20 cellular contexts compared by ENCODE assay signal in genomic region chr17:62781826-62782225, GRCh38. TPM values are rescaled to one million over a fixed set of nuclear protein-coding genes. Genes with fewer than 3 reads are reported as not detected.
DNase-seq lines count a peak whose midpoint lies in the region; ATAC-seq and TF ChIP-seq lines count a peak whose summit lies in the region.
"Had no signal": no experiment of that assay in that cellular context is flagged by ENCODE, and none has a peak within 500 bp of the region (broad histone marks: within the 10 kb centered on the region; RNA-seq: fewer than 3 reads in every experiment).

No MANE protein-coding gene starts in this region.

- CTCF ChIA-PET in MCF 10A (lab: Yijun Ruan, JAX), result interaction anchor here (0.5 to 1.1 kb wide), 5 partner anchors 42 to 945 kb away, joined by 3 to 7 read pairs (median 4); no protein-coding TSS in a partner anchor

- peaks cover 34% of the 10 kb centered on the region for H3K4me1 Mint-ChIP-seq in MCF 10A (ENCODE audit: insufficient read depth, unreplicated experiment)
- H3K4me1 Mint-ChIP-seq: activated naive CD4-positive, alpha-beta T cell treated with anti-CD3 and anti-CD28 coated beads, Interleukin-2, amount 10 ng/mL, durations not matched to agents 7 days and 5 days; CD4-positive, alpha-beta memory T cell; central memory CD8-positive, alpha-beta T cell had no signal

- H3K9me3 ChIP-seq in breast epithelium (peaks cover 0 to 5% of the 10 kb centered on the region in 2 donors), upper lobe of left lung (no peaks in the 10 kb centered on the region)

- peak; percentile 25 to 47 for ATAC-seq in upper lobe of left lung (ENCODE audit: low FRiP score in 2 of 2)
- ATAC-seq in GM18868 (IDR thresholded peaks at IDR 0.05; ENCODE audit: unreplicated experiment), result no peak
- ATAC-seq: left colon, Right ventricle myocardium inferior had no signal

- WGBS in upper lobe of left lung, 2 donors, result 28 to 50% methylated on average over 2 of the region's 2 CpGs

- H3K27ac ChIP-seq in breast epithelium, result no peak overlapping the region
- peak overlapping the region; percentile 32 to 76 (median 61) for H3K27ac ChIP-seq in upper lobe of left lung

- H3K27me3 Mint-ChIP-seq in MCF 10A (ENCODE audit: insufficient read depth, unreplicated experiment), result no peaks in the 10 kb centered on the region

- TF ChIP-seq CTCF in MCF 10A (IDR thresholded peaks at IDR 0.05; ENCODE audit: unreplicated experiment), result no peak
- TF ChIP-seq CTCF in breast epithelium (IDR thresholded peaks at IDR 0.05), result no peak
- no peak for TF ChIP-seq CTCF in upper lobe of left lung (IDR thresholded peaks at IDR 0.05)

- BruUV-seq in MCF 10A (replicated peaks; lab: Mats Ljungman, UMichigan), result no TSS peak

- DNase-seq in MCF 10A (ENCODE audit: unreplicated experiment) (peak; percentile 95), breast epithelium (ENCODE audit: low spot score in 2 of 2) (no peak), amniotic epithelial cell (ENCODE audit: low read depth) (peak; percentile 72), fibroblast of the conjunctiva (ENCODE audit: low read depth) (peak; percentile 79), upper lobe of left lung (no peak), erythroblast (lab: John Stamatoyannopoulos, UW) (no peak), iPS-NIHi7 (ENCODE audit: extremely low spot score) (no peak)
- DNase-seq: activated CD4-positive, alpha-beta T cell treated with anti-CD3 and anti-CD28 coated beads for 48 hours; activated naive CD4-positive, alpha-beta T cell treated with anti-CD3 and anti-CD28 coated beads, Interleukin-2, amount 10 ng/mL, durations not matched to agents 7 days and 5 days; CD4-positive, alpha-beta memory T cell; HFFc6; Karpas-422; left colon; NCI-H1694; NCI-H69; stimulated activated CD4-positive, alpha-beta T cell treated with anti-CD3 and anti-CD28 coated beads, Interleukin-2, amount 100 ng/mL, for 24 hours had no signal

- H3K4me3 Mint-ChIP-seq in MCF 10A (ENCODE audit: unreplicated experiment), result no peak overlapping the region
- H3K4me3 Mint-ChIP-seq: activated naive CD4-positive, alpha-beta T cell treated with anti-CD3 and anti-CD28 coated beads, Interleukin-2, amount 10 ng/mL, durations not matched to agents 7 days and 5 days; CD4-positive, alpha-beta memory T cell; central memory CD8-positive, alpha-beta T cell; HFFc6; T-helper 2 cell treated with Interferon-gamma antibody and Interleukin-4, amounts not matched to agents 5 μg/mL and 100 μg/mL, for 36 hours had no signal

- POLR2A ChIA-PET in MCF 10A (lab: Yijun Ruan, JAX), result interaction anchor here (0.8 to 1.8 kb wide), 10 partner anchors 10 to 193 kb away, joined by 3 to 9 read pairs (median 5); no protein-coding TSS in a partner anchor

- TF ChIP-seq EP300 in upper lobe of left lung (IDR thresholded peaks at IDR 0.05), result peak in 1 of 4 donors; percentile 44

- no peaks in the 10 kb centered on the region for H3K9me3 Mint-ChIP-seq in MCF 10A (ENCODE audit: unreplicated experiment)
- H3K9me3 Mint-ChIP-seq: activated naive CD4-positive, alpha-beta T cell treated with anti-CD3 and anti-CD28 coated beads, Interleukin-2, amount 10 ng/mL, durations not matched to agents 7 days and 5 days had no signal

- peaks cover 4% of the 10 kb centered on the region for H3K36me3 Mint-ChIP-seq in MCF 10A (ENCODE audit: insufficient read depth, unreplicated experiment)
- H3K36me3 Mint-ChIP-seq: activated naive CD4-positive, alpha-beta T cell treated with anti-CD3 and anti-CD28 coated beads, Interleukin-2, amount 10 ng/mL, durations not matched to agents 7 days and 5 days had no signal

- H3K27me3 ChIP-seq in breast epithelium, result no peaks in the 10 kb centered on the region
- no peaks in the 10 kb centered on the region for H3K27me3 ChIP-seq in upper lobe of left lung

- H3K4me3 ChIP-seq in breast epithelium (no peak overlapping the region), upper lobe of left lung (no peak overlapping the region)

- H3K36me3 ChIP-seq in breast epithelium (no peaks in the 10 kb centered on the region), upper lobe of left lung (no peaks in the 10 kb centered on the region)

- H3K27ac Mint-ChIP-seq in MCF 10A (ENCODE audit: low read depth, unreplicated experiment), result peak overlapping the region; percentile 81
- H3K27ac Mint-ChIP-seq: activated naive CD4-positive, alpha-beta T cell treated with anti-CD3 and anti-CD28 coated beads, Interleukin-2, amount 10 ng/mL, durations not matched to agents 7 days and 5 days; CD4-positive, alpha-beta memory T cell; T-helper 2 cell treated with Interferon-gamma antibody and Interleukin-4, amounts not matched to agents 5 μg/mL and 100 μg/mL, for 36 hours had no signal

- no peak for TF ChIP-seq POLR2A in breast epithelium (IDR thresholded peaks at IDR 0.05)
- TF ChIP-seq POLR2A in upper lobe of left lung (IDR thresholded peaks at IDR 0.05), result no peak
- no peak for TF ChIP-seq POLR2A in erythroblast (IDR thresholded peaks at IDR 0.05; ENCODE audit: low read length)

- H3K4me1 ChIP-seq in breast epithelium (no peaks in the 10 kb centered on the region), upper lobe of left lung (peaks cover 2 to 21% (median 10%) of the 10 kb centered on the region in 4 donors)

- intact Hi-C loops in MCF 10A (cut with micrococcal nuclease) (loop anchor here (1.0 kb wide), 1 partner anchor 38 kb away; no protein-coding TSS in a partner anchor), breast epithelium (cut with DNase I; ENCODE audit: low total_unique reads) (no loop called here)

RNA-seq across cellular contexts. Expression of gene MARCHF10, which starts 26.3 kb away (rescaled TPM):
- not detected in 2 replicates for total RNA-seq in MCF 10A (2022)
- total RNA-seq in breast epithelium, result under 1 TPM in 2 of 3 donors, not detected in 1; under 0.01 to 0.16 TPM
- 1 to 10 TPM in 5 of 6 donors, under 1 TPM in 1; 0.72 to 7.2 (median 3.2) TPM for total RNA-seq in upper lobe of left lung
- total RNA-seq: left colon, Right ventricle myocardium inferior had no signal

Comparison
In these comparisons a context has a peak if more than half of its experiments do, and no peak if none do; other contexts are left out.
1. DNase-seq: peak in MCF 10A (single experiment), amniotic epithelial cell (single experiment) and fibroblast of the conjunctiva (single experiment); none in breast epithelium (0 of 2), upper lobe of left lung (0 of 2), erythroblast (0 of 2) and iPS-NIHi7 (single experiment).
2. H3K27ac ChIP-seq: peak in upper lobe of left lung (4 of 4); none in breast epithelium (0 of 2).